ENCODE assay signal across 1 cellular context in genomic region chr1:109910123-109910962, GRCh38.
A peak's percentile ranks its signal among the peaks of the same experiment; 100 is the strongest.
TF ChIP-seq lines count a peak whose summit lies in the region.

Gene CSF1, plus strand, starts transcription at chr1:109910849. Its CDS starts 175 bp downstream, at chr1:109911024.

TF ChIP-seq in GM12878, 131 proteins besides CTCF, POLR2A, EP300 and RAD21 (continued from another document and continues in another):
- TF ChIP-seq ZBTB33 (IDR thresholded peaks at IDR 0.05) (no peak), HDGF (IDR thresholded peaks at IDR 0.05) (peak; percentile 55; the same call in 1 of the 2 replicates), MAX (IDR thresholded peaks at IDR 0.05; ENCODE audit: low read depth, low read length) (peak; percentile 35; the same call in 1 of the 2 replicates), NFIC (IDR thresholded peaks at IDR 0.05; ENCODE audit: low read depth, low read length) (no peak), NR2C1 (IDR thresholded peaks at IDR 0.05) (no peak), PML (IDR thresholded peaks at IDR 0.05; ENCODE audit: low read length) (no peak), SPI1 (IDR thresholded peaks at IDR 0.05; ENCODE audit: borderline replicate concordance, insufficient read depth, low read depth, low read length) (no peak), RB1 (IDR thresholded peaks at IDR 0.05; ENCODE audit: borderline replicate concordance) (no peak), SMAD1 (IDR thresholded peaks at IDR 0.05; ENCODE audit: low read depth, partially characterized antibody) (peak; percentile 85), RBBP5 (conservative IDR thresholded peaks at IDR 0.05) (no peak), MLLT1 (IDR thresholded peaks at IDR 0.05) (peak; percentile 82), MEF2A (IDR thresholded peaks at IDR 0.05; ENCODE audit: insufficient read depth, low read depth, low read length) (no peak), ESRRA (IDR thresholded peaks at IDR 0.05; ENCODE audit: low read length) (no peak), NKRF (conservative IDR thresholded peaks at IDR 0.05) (no peak), KDM1A (IDR thresholded peaks at IDR 0.05; ENCODE audit: borderline replicate concordance) (no peak), IKZF1 (conservative IDR thresholded peaks at IDR 0.05) (peak; percentile 60), CEBPB (IDR thresholded peaks at IDR 0.05; ENCODE audit: borderline replicate concordance in 1 of 2, low read depth in 2 of 2, low read length in 2 of 2) (no peak), RFX5 (IDR thresholded peaks at IDR 0.05; ENCODE audit: low read depth, low read length) (no peak), YY1 (IDR thresholded peaks at IDR 0.05; ENCODE audit: low read depth, low read length) (no peak), ZNF24 (IDR thresholded peaks at IDR 0.05) (no peak), POU2F2 (IDR thresholded peaks at IDR 0.05; ENCODE audit: borderline replicate concordance, low read depth, low read length) (no peak; the same call in 2 of the 3 replicates), USF2 (IDR thresholded peaks at IDR 0.05; ENCODE audit: borderline replicate concordance, low read depth, low read length) (no peak), MYB (IDR thresholded peaks at IDR 0.05; ENCODE audit: borderline replicate concordance, low read depth, low read length) (no peak), CBX3 (IDR thresholded peaks at IDR 0.05; ENCODE audit: borderline replicate concordance, low read depth) (no peak), BCL11A (IDR thresholded peaks at IDR 0.05; ENCODE audit: low read depth, low read length) (no peak), SMARCA5 (IDR thresholded peaks at IDR 0.05) (no peak), TCF12 (IDR thresholded peaks at IDR 0.05; ENCODE audit: low read depth, low read length) (no peak), E4F1 (IDR thresholded peaks at IDR 0.05; ENCODE audit: borderline replicate concordance, partially characterized antibody) (no peak), TCF7 (IDR thresholded peaks at IDR 0.05; ENCODE audit: borderline replicate concordance) (no peak), SIX5 (IDR thresholded peaks at IDR 0.05; ENCODE audit: low read depth, low read length, severe bottlenecking) (no peak), JUNB (IDR thresholded peaks at IDR 0.05) (no peak), NFXL1 (IDR thresholded peaks at IDR 0.05; ENCODE audit: borderline replicate concordance) (no peak), NBN (IDR thresholded peaks at IDR 0.05) (peak; percentile 74; the same call in 1 of the 2 replicates), DPF2 (IDR thresholded peaks at IDR 0.05) (peak; percentile 56; the same call in 1 of the 2 replicates), EGR1 (IDR thresholded peaks at IDR 0.05; ENCODE audit: borderline replicate concordance in 1 of 2, low read depth in 2 of 2, low read length in 2 of 2) (peak in 1 of 2 experiments; percentile 45; a peak in 1 of 3 replicates)
- TF ChIP-seq, protein P1, sequence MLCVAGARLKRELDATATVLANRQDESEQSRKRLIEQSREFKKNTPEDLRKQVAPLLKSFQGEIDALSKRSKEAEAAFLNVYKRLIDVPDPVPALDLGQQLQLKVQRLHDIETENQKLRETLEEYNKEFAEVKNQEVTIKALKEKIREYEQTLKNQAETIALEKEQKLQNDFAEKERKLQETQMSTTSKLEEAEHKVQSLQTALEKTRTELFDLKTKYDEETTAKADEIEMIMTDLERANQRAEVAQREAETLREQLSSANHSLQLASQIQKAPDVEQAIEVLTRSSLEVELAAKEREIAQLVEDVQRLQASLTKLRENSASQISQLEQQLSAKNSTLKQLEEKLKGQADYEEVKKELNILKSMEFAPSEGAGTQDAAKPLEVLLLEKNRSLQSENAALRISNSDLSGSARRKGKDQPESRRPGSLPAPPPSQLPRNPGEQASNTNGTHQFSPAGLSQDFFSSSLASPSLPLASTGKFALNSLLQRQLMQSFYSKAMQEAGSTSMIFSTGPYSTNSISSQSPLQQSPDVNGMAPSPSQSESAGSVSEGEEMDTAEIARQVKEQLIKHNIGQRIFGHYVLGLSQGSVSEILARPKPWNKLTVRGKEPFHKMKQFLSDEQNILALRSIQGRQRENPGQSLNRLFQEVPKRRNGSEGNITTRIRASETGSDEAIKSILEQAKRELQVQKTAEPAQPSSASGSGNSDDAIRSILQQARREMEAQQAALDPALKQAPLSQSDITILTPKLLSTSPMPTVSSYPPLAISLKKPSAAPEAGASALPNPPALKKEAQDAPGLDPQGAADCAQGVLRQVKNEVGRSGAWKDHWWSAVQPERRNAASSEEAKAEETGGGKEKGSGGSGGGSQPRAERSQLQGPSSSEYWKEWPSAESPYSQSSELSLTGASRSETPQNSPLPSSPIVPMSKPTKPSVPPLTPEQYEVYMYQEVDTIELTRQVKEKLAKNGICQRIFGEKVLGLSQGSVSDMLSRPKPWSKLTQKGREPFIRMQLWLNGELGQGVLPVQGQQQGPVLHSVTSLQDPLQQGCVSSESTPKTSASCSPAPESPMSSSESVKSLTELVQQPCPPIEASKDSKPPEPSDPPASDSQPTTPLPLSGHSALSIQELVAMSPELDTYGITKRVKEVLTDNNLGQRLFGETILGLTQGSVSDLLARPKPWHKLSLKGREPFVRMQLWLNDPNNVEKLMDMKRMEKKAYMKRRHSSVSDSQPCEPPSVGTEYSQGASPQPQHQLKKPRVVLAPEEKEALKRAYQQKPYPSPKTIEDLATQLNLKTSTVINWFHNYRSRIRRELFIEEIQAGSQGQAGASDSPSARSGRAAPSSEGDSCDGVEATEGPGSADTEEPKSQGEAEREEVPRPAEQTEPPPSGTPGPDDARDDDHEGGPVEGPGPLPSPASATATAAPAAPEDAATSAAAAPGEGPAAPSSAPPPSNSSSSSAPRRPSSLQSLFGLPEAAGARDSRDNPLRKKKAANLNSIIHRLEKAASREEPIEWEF (IDR thresholded peaks at IDR 0.05; ENCODE audit: insufficient replicate concordance, low read depth, low read length), result no peak
- TF ChIP-seq, protein P2, sequence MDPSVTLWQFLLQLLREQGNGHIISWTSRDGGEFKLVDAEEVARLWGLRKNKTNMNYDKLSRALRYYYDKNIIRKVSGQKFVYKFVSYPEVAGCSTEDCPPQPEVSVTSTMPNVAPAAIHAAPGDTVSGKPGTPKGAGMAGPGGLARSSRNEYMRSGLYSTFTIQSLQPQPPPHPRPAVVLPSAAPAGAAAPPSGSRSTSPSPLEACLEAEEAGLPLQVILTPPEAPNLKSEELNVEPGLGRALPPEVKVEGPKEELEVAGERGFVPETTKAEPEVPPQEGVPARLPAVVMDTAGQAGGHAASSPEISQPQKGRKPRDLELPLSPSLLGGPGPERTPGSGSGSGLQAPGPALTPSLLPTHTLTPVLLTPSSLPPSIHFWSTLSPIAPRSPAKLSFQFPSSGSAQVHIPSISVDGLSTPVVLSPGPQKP (IDR thresholded peaks at IDR 0.05; ENCODE audit: low read depth, low read length), result no peak
- TF ChIP-seq, protein P3, sequence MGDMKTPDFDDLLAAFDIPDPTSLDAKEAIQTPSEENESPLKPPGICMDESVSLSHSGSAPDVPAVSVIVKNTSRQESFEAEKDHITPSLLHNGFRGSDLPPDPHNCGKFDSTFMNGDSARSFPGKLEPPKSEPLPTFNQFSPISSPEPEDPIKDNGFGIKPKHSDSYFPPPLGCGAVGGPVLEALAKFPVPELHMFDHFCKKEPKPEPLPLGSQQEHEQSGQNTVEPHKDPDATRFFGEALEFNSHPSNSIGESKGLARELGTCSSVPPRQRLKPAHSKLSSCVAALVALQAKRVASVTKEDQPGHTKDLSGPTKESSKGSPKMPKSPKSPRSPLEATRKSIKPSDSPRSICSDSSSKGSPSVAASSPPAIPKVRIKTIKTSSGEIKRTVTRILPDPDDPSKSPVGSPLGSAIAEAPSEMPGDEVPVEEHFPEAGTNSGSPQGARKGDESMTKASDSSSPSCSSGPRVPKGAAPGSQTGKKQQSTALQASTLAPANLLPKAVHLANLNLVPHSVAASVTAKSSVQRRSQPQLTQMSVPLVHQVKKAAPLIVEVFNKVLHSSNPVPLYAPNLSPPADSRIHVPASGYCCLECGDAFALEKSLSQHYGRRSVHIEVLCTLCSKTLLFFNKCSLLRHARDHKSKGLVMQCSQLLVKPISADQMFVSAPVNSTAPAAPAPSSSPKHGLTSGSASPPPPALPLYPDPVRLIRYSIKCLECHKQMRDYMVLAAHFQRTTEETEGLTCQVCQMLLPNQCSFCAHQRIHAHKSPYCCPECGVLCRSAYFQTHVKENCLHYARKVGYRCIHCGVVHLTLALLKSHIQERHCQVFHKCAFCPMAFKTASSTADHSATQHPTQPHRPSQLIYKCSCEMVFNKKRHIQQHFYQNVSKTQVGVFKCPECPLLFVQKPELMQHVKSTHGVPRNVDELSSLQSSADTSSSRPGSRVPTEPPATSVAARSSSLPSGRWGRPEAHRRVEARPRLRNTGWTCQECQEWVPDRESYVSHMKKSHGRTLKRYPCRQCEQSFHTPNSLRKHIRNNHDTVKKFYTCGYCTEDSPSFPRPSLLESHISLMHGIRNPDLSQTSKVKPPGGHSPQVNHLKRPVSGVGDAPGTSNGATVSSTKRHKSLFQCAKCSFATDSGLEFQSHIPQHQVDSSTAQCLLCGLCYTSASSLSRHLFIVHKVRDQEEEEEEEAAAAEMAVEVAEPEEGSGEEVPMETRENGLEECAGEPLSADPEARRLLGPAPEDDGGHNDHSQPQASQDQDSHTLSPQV (IDR thresholded peaks at IDR 0.05), result no peak
